21 cellular contexts compared by ENCODE assay signal in the genomic region with DNA sequence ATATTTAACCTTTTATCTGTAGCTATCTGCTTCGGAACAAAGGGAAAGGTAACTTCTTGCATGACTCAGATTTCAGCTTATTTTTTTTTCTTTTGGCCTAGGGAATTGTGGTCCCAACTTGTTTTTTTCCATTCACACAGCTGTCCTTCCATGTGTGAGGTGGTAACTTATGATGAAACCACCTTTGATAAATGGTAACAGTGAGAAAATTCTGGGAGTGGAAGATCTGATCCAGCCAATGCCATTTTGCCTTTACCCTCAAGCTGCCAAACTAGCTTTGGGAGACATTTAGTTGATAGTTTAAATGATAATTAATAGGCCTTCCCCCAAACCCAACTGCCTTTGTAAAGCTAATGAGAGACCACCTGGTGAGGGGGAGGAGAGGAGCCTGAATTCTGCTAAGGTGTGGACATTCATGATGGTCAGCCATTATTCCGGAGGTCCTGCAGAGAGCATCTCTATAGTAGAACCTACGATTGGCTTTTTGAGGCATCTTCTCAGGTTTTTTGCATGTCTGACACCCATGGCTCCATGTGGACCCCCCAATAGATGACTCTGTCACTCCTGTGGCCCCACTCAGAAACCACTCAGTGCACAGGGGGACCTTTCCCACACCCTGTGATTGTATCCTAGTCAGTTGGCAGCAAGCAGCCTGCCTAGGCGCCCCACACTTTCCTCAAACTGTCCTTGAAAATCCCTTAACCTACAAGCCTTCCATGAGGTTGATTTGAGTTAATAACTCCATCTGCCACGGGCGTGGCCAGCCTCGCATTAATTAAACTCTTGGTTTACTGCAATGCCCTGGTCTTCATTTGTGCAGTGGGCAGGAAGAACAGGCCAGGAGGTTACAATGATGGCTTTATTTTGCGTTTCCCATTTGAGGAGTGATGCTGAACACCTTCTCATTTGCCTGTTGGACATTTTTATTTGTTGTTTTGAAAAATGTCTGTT.
A peak's percentile ranks its signal among the peaks of the same experiment; 100 is the strongest.
DNase-seq lines count a peak whose midpoint lies in the region; FAIRE-seq and TF ChIP-seq lines count a peak whose summit lies in the region.
"Had no signal": no experiment of that assay in that cellular context is flagged by ENCODE, and none has a peak within 500 bp of the region (broad histone marks: within the 10 kb centered on the region; RNA-seq: fewer than 3 reads in every experiment).

No MANE protein-coding gene starts in this region.

- H2BK15ac ChIP-seq in mesenchymal stem cell (ENCODE audit: low read depth, poor library complexity, severe bottlenecking) = no peak overlapping the region

- H3K9ac ChIP-seq in astrocyte (ENCODE audit: low read length) (no peak overlapping the region), mesenchymal stem cell (ENCODE audit: low read length) (no peak overlapping the region)

- H3K27me3 ChIP-seq in astrocyte (ENCODE audit: insufficient read depth, low read length) (peaks cover 4% of the 10 kb centered on the region), mesenchymal stem cell (ENCODE audit: control insufficient read depth in 1 of 2, insufficient read depth in 1 of 2, low read length in 2 of 2) (no peaks in the 10 kb centered on the region), H7 (ENCODE audit: control insufficient read depth, insufficient read depth, low read length) (no peaks in the 10 kb centered on the region)
- H3K27me3 ChIP-seq: adrenal gland had no signal

- TF ChIP-seq CTCF in astrocyte (IDR thresholded peaks at IDR 0.05; ENCODE audit: insufficient read depth, low read depth, low read length) = no peak

- H3K14ac ChIP-seq in mesenchymal stem cell (ENCODE audit: low read length in 2 of 2) = no peak overlapping the region

- DNase-seq in DMS 273 (lab: John Stamatoyannopoulos, UW; ENCODE audit: unreplicated experiment) (peak; percentile 94), NCI-H1694 treated with DMSO at 0.1 percent for 48 hours (lab: John Stamatoyannopoulos, UW) (peak; percentile 88), astrocyte (ENCODE audit: low read depth) (no peak), mesenchymal stem cell (no peak), hippocampal formation (lab: John Stamatoyannopoulos, UW) (no peak), H7 (no peak), DMS79 (lab: John Stamatoyannopoulos, UW) (no peak), NCI-H1048 (lab: John Stamatoyannopoulos, UW) (no peak)
- DNase-seq: activated CD8-positive, alpha-beta T cell treated with anti-CD3 and anti-CD28 coated beads for 36 hours; adrenal gland; Caco-2; effector memory CD4-positive, alpha-beta T cell; foreskin melanocyte; left ventricle myocardium inferior; MV-4-11; NCI-H2029; NCI-H526; stimulated activated CD8-positive, alpha-beta memory T cell treated with anti-CD3 and anti-CD28 coated beads, Interleukin-4, amount 100 ng/mL, for 48 hours had no signal

- H3K9me3 ChIP-seq in astrocyte (ENCODE audit: insufficient read depth, low read depth, low read length) (no peaks in the 10 kb centered on the region), mesenchymal stem cell (ENCODE audit: control insufficient read depth, low read length) (peaks cover 3% of the 10 kb centered on the region)
- H3K9me3 ChIP-seq: adrenal gland had no signal

- peaks cover 1% of the 10 kb centered on the region for H3K36me3 Mint-ChIP-seq in astrocyte (ENCODE audit: low read depth, unreplicated experiment)
- H3K36me3 Mint-ChIP-seq: type B pancreatic cell had no signal

- H3K18ac ChIP-seq in mesenchymal stem cell (ENCODE audit: low read depth in 1 of 2, low read length in 2 of 2) = no peak overlapping the region

- no peak overlapping the region for H2BK5ac ChIP-seq in mesenchymal stem cell (ENCODE audit: low read depth, low read length, poor library complexity, severe bottlenecking)

- H3K4me1 ChIP-seq in astrocyte (ENCODE audit: insufficient read depth, low read length) = peaks cover 11% of the 10 kb centered on the region
- peaks cover 2% of the 10 kb centered on the region for H3K4me1 ChIP-seq in mesenchymal stem cell (ENCODE audit: control insufficient read depth, insufficient read depth, low read depth, low read length)
- H3K4me1 ChIP-seq: adrenal gland had no signal

- 50% methylated on average over 8 of the region's 8 CpGs for WGBS in mesenchymal stem cell

- H3K79me2 ChIP-seq in astrocyte (ENCODE audit: insufficient read depth, low read length) = no peaks in the 10 kb centered on the region

- no peak overlapping the region for H4K91ac ChIP-seq in mesenchymal stem cell (ENCODE audit: low read length)

- no peak for FAIRE-seq in astrocyte (lab: Jason Lieb, UNC)
- FAIRE-seq: colon, GM18507 had no signal

- peaks cover 8% of the 10 kb centered on the region for H3K27me3 Mint-ChIP-seq in astrocyte (ENCODE audit: low read depth, unreplicated experiment)

- H2BK120ac ChIP-seq in mesenchymal stem cell (ENCODE audit: low read depth, low read length) = no peak overlapping the region

- H4K20me1 ChIP-seq in astrocyte (ENCODE audit: insufficient read depth, low read length) = no peaks in the 10 kb centered on the region

- H3K4ac ChIP-seq in mesenchymal stem cell (ENCODE audit: low read depth in 1 of 2, low read length in 2 of 2) = no peak overlapping the region

- H3K36me3 ChIP-seq in astrocyte (ENCODE audit: insufficient read depth, low read length) = no peaks in the 10 kb centered on the region
- H3K36me3 ChIP-seq in mesenchymal stem cell (ENCODE audit: control insufficient read depth in 1 of 2, insufficient read depth in 2 of 2, low read depth in 1 of 2, low read length in 2 of 2) = no peaks in the 10 kb centered on the region
- H3K36me3 ChIP-seq in H7 (replicated peaks; ENCODE audit: control insufficient read depth, insufficient read depth, low read length) = no peaks in the 10 kb centered on the region
- H3K36me3 ChIP-seq: adrenal gland, left ventricle myocardium inferior had no signal

- peaks cover 5% of the 10 kb centered on the region for H3K9me3 Mint-ChIP-seq in astrocyte (ENCODE audit: unreplicated experiment)
- H3K9me3 Mint-ChIP-seq: activated CD8-positive, alpha-beta T cell treated with anti-CD3 and anti-CD28 coated beads for 36 hours; type B pancreatic cell had no signal

- H3K79me1 ChIP-seq in mesenchymal stem cell (replicated peaks; ENCODE audit: low read length, poor library complexity, severe bottlenecking) = no peaks in the 10 kb centered on the region

- peak overlapping the region; percentile 26 for H2AK5ac ChIP-seq in mesenchymal stem cell (ENCODE audit: low read length, severe bottlenecking)

- H2AFZ ChIP-seq in astrocyte (ENCODE audit: low read depth, low read length) = no peak overlapping the region
- H2AFZ ChIP-seq in mesenchymal stem cell (ENCODE audit: low read depth, low read length) = no peak overlapping the region

- no peak overlapping the region for H3K4me3 Mint-ChIP-seq in astrocyte (ENCODE audit: unreplicated experiment)
- H3K4me3 Mint-ChIP-seq: activated CD8-positive, alpha-beta T cell treated with anti-CD3 and anti-CD28 coated beads for 36 hours; type B pancreatic cell had no signal

- H2BK12ac ChIP-seq in mesenchymal stem cell (ENCODE audit: low read length in 2 of 2) = no peak overlapping the region

- no peak overlapping the region for H4K8ac ChIP-seq in mesenchymal stem cell (ENCODE audit: low read length)

- H3K4me2 ChIP-seq in astrocyte (ENCODE audit: low read length) = no peak overlapping the region
- no peak overlapping the region for H3K4me2 ChIP-seq in mesenchymal stem cell (ENCODE audit: low read length, poor library complexity, severe bottlenecking)

- H3K27ac Mint-ChIP-seq in astrocyte (ENCODE audit: unreplicated experiment) = peak overlapping the region; percentile 14
- H3K27ac Mint-ChIP-seq: activated CD8-positive, alpha-beta T cell treated with anti-CD3 and anti-CD28 coated beads for 36 hours; type B pancreatic cell had no signal

- H3K27ac ChIP-seq in astrocyte (ENCODE audit: low read depth, low read length) = no peak overlapping the region
- H3K27ac ChIP-seq in mesenchymal stem cell (ENCODE audit: low read length, poor library complexity, severe bottlenecking) = no peak overlapping the region
- H3K27ac ChIP-seq: adrenal gland, left ventricle myocardium inferior had no signal

- H3K4me3 ChIP-seq in astrocyte (ENCODE audit: insufficient read depth, low read depth, low read length) = no peak overlapping the region
- H3K4me3 ChIP-seq in mesenchymal stem cell (ENCODE audit: insufficient read depth in 1 of 2, low read depth in 1 of 2, low read length in 2 of 2) = no peak overlapping the region
- H3K4me3 ChIP-seq in H7 (ENCODE audit: insufficient read depth, low read depth, low read length) = no peak overlapping the region
- H3K4me3 ChIP-seq: adrenal gland, left ventricle myocardium inferior had no signal

- H3K4me1 Mint-ChIP-seq in astrocyte (ENCODE audit: low read depth, unreplicated experiment) = peaks cover 19% of the 10 kb centered on the region

- no peak overlapping the region for H3K23ac ChIP-seq in mesenchymal stem cell (ENCODE audit: low read length in 2 of 2)

Comparison
In these comparisons a context has a peak if more than half of its experiments do, and no peak if none do; other contexts are left out.
1. DNase-seq: peak in DMS 273 (single experiment) and NCI-H1694 treated with DMSO at 0.1 percent for 48 hours (single experiment); none in astrocyte (single experiment), mesenchymal stem cell (single experiment), hippocampal formation (0 of 2), H7 (single experiment), DMS79 (single experiment) and NCI-H1048 (single experiment).